Comparison of ENCODE assay signal across 8 cellular contexts in genomic region chr6:125995972-125996580, GRCh38. TPM values are rescaled to one million over a fixed set of nuclear protein-coding genes. Genes with fewer than 3 reads are reported as not detected.
DNase-seq lines count a peak whose midpoint lies in the region; ATAC-seq and TF ChIP-seq lines count a peak whose summit lies in the region.

No MANE protein-coding gene starts in this region.

- peaks cover 40% of the 10 kb centered on the region for H3K36me3 ChIP-seq in PC-9 (ENCODE audit: low read depth)
- H3K36me3 ChIP-seq in fibroblast of lung (ENCODE audit: control insufficient read depth, insufficient read depth, low read length), result no peaks in the 10 kb centered on the region
- H3K36me3 ChIP-seq in neuronal stem cell (replicated peaks in 1 of 2; ENCODE audit: control insufficient read depth in 2 of 2, insufficient read depth in 2 of 2, low read length in 2 of 2), result peaks cover 2 to 53% of the 10 kb centered on the region in 2 donors
- H3K36me3 ChIP-seq in testis (ENCODE audit: low read depth, missing control alignments), result no peaks in the 10 kb centered on the region

- H4K91ac ChIP-seq in neuronal stem cell (ENCODE audit: low read depth, low read length, poor library complexity), result no peak overlapping the region

- peaks cover 28% of the 10 kb centered on the region for H4K20me1 ChIP-seq in PC-9 (ENCODE audit: insufficient read depth)
- H4K20me1 ChIP-seq in fibroblast of lung (ENCODE audit: control insufficient read depth, extremely low read depth, insufficient read depth, low read length), result no peaks in the 10 kb centered on the region

- POLR2A ChIA-PET in PC-9 (lab: Charles Lee; ENCODE audit: unreplicated experiment), result interaction anchor here (0.7 kb wide), 1 partner anchor 843 kb away, joined by 3 read pairs; the partner anchor contains the start of gene TPD52L1

- H2AFZ ChIP-seq in PC-9 (no peak overlapping the region), fibroblast of lung (ENCODE audit: low read length) (no peak overlapping the region), neuronal stem cell (ENCODE audit: low read length) (no peak overlapping the region)

- H2AK5ac ChIP-seq in neuronal stem cell (ENCODE audit: low read depth, low read length), result no peak overlapping the region

- no peaks in the 10 kb centered on the region for H3K4me1 ChIP-seq in PC-9 (replicated peaks; ENCODE audit: insufficient read depth)
- H3K4me1 ChIP-seq in fibroblast of lung (ENCODE audit: control insufficient read depth, extremely low read depth, insufficient read depth, low read length), result no peaks in the 10 kb centered on the region
- no peaks in the 10 kb centered on the region for H3K4me1 ChIP-seq in neuronal stem cell (ENCODE audit: control insufficient read depth in 2 of 2, insufficient read depth in 1 of 2, low read depth in 1 of 2, low read length in 2 of 2)
- no peaks in the 10 kb centered on the region for H3K4me1 ChIP-seq in testis

- WGBS in neuronal stem cell (ENCODE audit: extremely low coverage in 2 of 2, insufficient read length in 2 of 2, insufficient replicate concordance in 1 of 2), 2 donors, result no CpG with 5 or more reads among the region's 8 CpGs
- 13 to 22% methylated on average over 8 of the region's 8 CpGs for WGBS in testis, 2 donors

- H3K9me2 ChIP-seq in PC-9 (ENCODE audit: insufficient read depth), result no peaks in the 10 kb centered on the region

- no peak overlapping the region for H2BK5ac ChIP-seq in neuronal stem cell (ENCODE audit: low read length)

- H3K4me3 ChIP-seq in Jurkat, Clone E6-1 (ENCODE audit: low read length), result no peak overlapping the region
- H3K4me3 ChIP-seq in PC-9 (no peak overlapping the region), fibroblast of lung (replicated peaks in 1 of 4; ENCODE audit: control extremely low read depth in 1 of 4, insufficient read depth in 1 of 4, low read depth in 3 of 4, low read length in 4 of 4) (no peak overlapping the region), neuronal stem cell (ENCODE audit: low read length in 2 of 2) (no peak overlapping the region), testis (no peak overlapping the region)

- H3K23ac ChIP-seq in neuronal stem cell (ENCODE audit: low read depth, low read length, poor library complexity), result no peak overlapping the region

- H3K79me1 ChIP-seq in neuronal stem cell (ENCODE audit: low read depth, low read length), result peaks cover 3% of the 10 kb centered on the region

- H3K9me3 ChIP-seq in PC-9 (ENCODE audit: insufficient read depth, low read depth), result no peaks in the 10 kb centered on the region
- H3K9me3 ChIP-seq in fibroblast of lung (ENCODE audit: control insufficient read depth, insufficient read depth, low read depth, low read length), result no peaks in the 10 kb centered on the region
- no peaks in the 10 kb centered on the region for H3K9me3 ChIP-seq in neuronal stem cell (replicated peaks in 1 of 2; ENCODE audit: control insufficient read depth in 2 of 2, insufficient read depth in 1 of 2, low read depth in 1 of 2, low read length in 2 of 2)
- H3K9me3 ChIP-seq in testis, result no peaks in the 10 kb centered on the region

- H3K36me3 Mint-ChIP-seq in activated T-cell treated with anti-CD3 and anti-CD28 coated beads, Interleukin-2, amount 50 U/mL, for 4 hours (ENCODE audit: insufficient read depth), result peaks cover 23% of the 10 kb centered on the region

- intact Hi-C loops in PC-9 (cut with micrococcal nuclease; ENCODE audit: unreplicated experiment) (loop anchor here (1.0 to 10.0 kb wide), 4 partner anchors 661 to 1194 kb away; no protein-coding TSS in a partner anchor), testis (cut with DNase I; ENCODE audit: low total_unique reads) (no loop called here)

- TF ChIP-seq POLR2A in testis (IDR thresholded peaks at IDR 0.05), result no peak

- no peak overlapping the region for H2BK15ac ChIP-seq in neuronal stem cell (ENCODE audit: low read length)

- no peak overlapping the region for H3K9ac ChIP-seq in fibroblast of lung (ENCODE audit: insufficient read depth, low read length)
- H3K9ac ChIP-seq in neuronal stem cell (ENCODE audit: low read depth, low read length, poor library complexity), result no peak overlapping the region

- H2BK12ac ChIP-seq in neuronal stem cell (ENCODE audit: low read length), result no peak overlapping the region

- H3K14ac ChIP-seq in neuronal stem cell (ENCODE audit: low read length), result no peak overlapping the region

- BruUV-seq in PC-9 (replicated peaks; lab: Mats Ljungman, UMichigan), result no TSS peak

- H3K4me2 ChIP-seq in PC-9 (peak overlapping the region; percentile 6; the same call in 1 of the 2 replicates), fibroblast of lung (ENCODE audit: extremely low read depth, insufficient read depth, low read length) (no peak overlapping the region), neuronal stem cell (ENCODE audit: insufficient read depth, low read length, poor library complexity, severe bottlenecking) (no peak overlapping the region)

- H3K9me3 Mint-ChIP-seq in activated T-cell treated with anti-CD3 and anti-CD28 coated beads, Interleukin-2, amount 50 U/mL, for 4 hours, result no peaks in the 10 kb centered on the region

- H4K8ac ChIP-seq in neuronal stem cell (ENCODE audit: low read depth, low read length), result no peak overlapping the region

- no peak overlapping the region for H3K4ac ChIP-seq in neuronal stem cell (ENCODE audit: low read length)

- TF ChIP-seq CTCF in PC-9 (conservative IDR thresholded peaks at IDR 0.05) (peak; percentile 100), fibroblast of lung (conservative IDR thresholded peaks at IDR 0.05 in 1 of 2, IDR thresholded peaks at IDR 0.05 in 1 of 2; ENCODE audit: low read depth in 1 of 2, low read length in 2 of 2) (peak; percentile 99), testis (IDR thresholded peaks at IDR 0.05) (peak; percentile 75 to 98 (median 83))

- H3K4me1 Mint-ChIP-seq in activated T-cell treated with anti-CD3 and anti-CD28 coated beads, Interleukin-2, amount 50 U/mL, for 4 hours (ENCODE audit: low read depth), result peaks cover 34% of the 10 kb centered on the region

- H2BK120ac ChIP-seq in neuronal stem cell (ENCODE audit: low read depth, low read length), result no peak overlapping the region

- no peaks in the 10 kb centered on the region for H3K27me3 ChIP-seq in PC-9 (ENCODE audit: insufficient read depth, low read depth)
- no peaks in the 10 kb centered on the region for H3K27me3 ChIP-seq in fibroblast of lung (ENCODE audit: control insufficient read depth, insufficient read depth, low read length)
- no peaks in the 10 kb centered on the region for H3K27me3 ChIP-seq in neuronal stem cell (ENCODE audit: control insufficient read depth in 3 of 3, insufficient read depth in 3 of 3, low read depth in 1 of 3, low read length in 3 of 3)
- H3K27me3 ChIP-seq in testis, result no peaks in the 10 kb centered on the region

- H3K18ac ChIP-seq in neuronal stem cell (ENCODE audit: low read length), result no peak overlapping the region

- peaks cover 36% of the 10 kb centered on the region for H3K79me2 ChIP-seq in PC-9 (ENCODE audit: low read depth)
- no peaks in the 10 kb centered on the region for H3K79me2 ChIP-seq in fibroblast of lung (ENCODE audit: control insufficient read depth, insufficient read depth, low read length)

- CTCF ChIA-PET in PC-9 (lab: Charles Lee), result interaction anchor here (0.6 kb wide), 2 partner anchors 65 to 829 kb away, joined by 3 to 5 read pairs; no protein-coding TSS in a partner anchor

- DNase-seq in EH (ENCODE audit: low read depth), result peak; percentile 63
- peak; percentile 47 for DNase-seq in Jurkat, Clone E6-1 (ENCODE audit: low read depth, low spot score)
- peak; percentile 61 to 64 for DNase-seq in PC-9
- peak; percentile 64 for DNase-seq in activated T-cell treated with anti-CD3 and anti-CD28 coated beads, Interleukin-2, amount 50 U/mL, for 4 hours
- DNase-seq in fibroblast of lung (ENCODE audit: low read depth in 2 of 2), result peak; percentile 47 to 66
- DNase-seq in neuronal stem cell (ENCODE audit: low spot score), result peak; percentile 61
- peak; percentile 36 for DNase-seq in testis

- H3K27ac ChIP-seq in PC-9, result no peak overlapping the region
- H3K27ac ChIP-seq in fibroblast of lung (ENCODE audit: insufficient read depth, low read length), result no peak overlapping the region
- H3K27ac ChIP-seq in neuronal stem cell (replicated peaks; ENCODE audit: low read length), result no peak overlapping the region
- H3K27ac ChIP-seq in testis, result no peak overlapping the region

- 0 out of 2 replicates have a peak, but pooled peaks cover 4% of the 10 kb centered on the region for H3F3A ChIP-seq in PC-9 (ENCODE audit: insufficient read depth, low read depth)

- no peaks in the 10 kb centered on the region for H3K27me3 Mint-ChIP-seq in activated T-cell treated with anti-CD3 and anti-CD28 coated beads, Interleukin-2, amount 50 U/mL, for 4 hours (ENCODE audit: low read depth)

- ATAC-seq in GM21723 (IDR thresholded peaks at IDR 0.05; ENCODE audit: unreplicated experiment), result peak; percentile 98
- peak; percentile 86 to 92 for ATAC-seq in activated T-cell treated with anti-CD3 and anti-CD28 coated beads, Interleukin-2, amount 50 U/mL, for 4 hours

- H3K4me3 Mint-ChIP-seq in activated T-cell treated with anti-CD3 and anti-CD28 coated beads, Interleukin-2, amount 50 U/mL, for 4 hours, result peak overlapping the region; percentile 62

RNA-seq across cellular contexts. Expression of gene TRMT11, which starts 9.7 kb away (rescaled TPM):
- polyA plus RNA-seq in Jurkat, Clone E6-1 (2012; ENCODE audit: insufficient read depth, insufficient read length), result 8.7 TPM
- 24.2 and 26.0 TPM in 2 replicates for total RNA-seq in PC-9 (2021)
- total RNA-seq in activated T-cell treated with anti-CD3 and anti-CD28 coated beads, Interleukin-2, amount 50 U/mL, for 4 hours, result 10 to 100 TPM; 26.9 to 30.1 (median 29.2) TPM
- 18.5 and 22.1 TPM in 2 replicates for total RNA-seq in fibroblast of lung
- polyA plus RNA-seq in fibroblast of lung, result 19.5 and 23.5 TPM in 2 replicates
- 9.3 and 12.9 TPM in 2 replicates for polyA plus RNA-seq in fibroblast of lung (2012)
- 0.33 TPM in 1 of 2 replicates, not detected in the other for polyA minus RNA-seq in fibroblast of lung (ENCODE audit: low replicate concordance)
- 30.6 TPM for polyA plus RNA-seq in neuronal stem cell (2013, experiment 1 of 2)
- polyA plus RNA-seq in neuronal stem cell (2013, experiment 2 of 2), result 32.7 TPM
- total RNA-seq in testis, result 10 to 100 TPM; 32.2 to 51.2 TPM
- polyA plus RNA-seq in testis (ENCODE audit: insufficient read depth, low read depth, low replicate concordance), result 16.1 TPM

RNA-seq across cellular contexts. Expression of gene HINT3, which starts 39.5 kb away (rescaled TPM):
- 8.6 TPM for polyA plus RNA-seq in Jurkat, Clone E6-1 (2012; ENCODE audit: insufficient read depth, insufficient read length)
- total RNA-seq in PC-9 (2021) (13.6 and 14.4 TPM in 2 replicates), fibroblast of lung (28.8 and 36.8 TPM in 2 replicates), testis (10 to 100 TPM; 19.0 to 22.5 TPM)
- 10 to 100 TPM; 12.8 to 13.9 (median 13.7) TPM for total RNA-seq in activated T-cell treated with anti-CD3 and anti-CD28 coated beads, Interleukin-2, amount 50 U/mL, for 4 hours
- polyA plus RNA-seq in fibroblast of lung (1.7 and 2.1 TPM in 2 replicates), testis (ENCODE audit: insufficient read depth, low read depth, low replicate concordance) (24.8 TPM)
- 8.9 and 10.7 TPM in 2 replicates for polyA plus RNA-seq in fibroblast of lung (2012)
- polyA minus RNA-seq in fibroblast of lung (ENCODE audit: low replicate concordance), result 0.16 and 0.41 TPM in 2 replicates
- 13.5 TPM for polyA plus RNA-seq in neuronal stem cell (2013, experiment 1 of 2)
- polyA plus RNA-seq in neuronal stem cell (2013, experiment 2 of 2), result 13.0 TPM
